9 cellular contexts compared by ENCODE assay signal in genomic region chr14:81269100-81269978, GRCh38. TPM values are rescaled to one million over a fixed set of nuclear protein-coding genes. Genes with fewer than 3 reads are reported as not detected.
DNase-seq lines count a peak whose midpoint lies in the region; ATAC-seq, FAIRE-seq and TF ChIP-seq lines count a peak whose summit lies in the region.
"Had no signal": no experiment of that assay in that cellular context is flagged by ENCODE, and none has a peak within 500 bp of the region (broad histone marks: within the 10 kb centered on the region; RNA-seq: fewer than 3 reads in every experiment).

No MANE protein-coding gene starts in this region.

- no peak overlapping the region for H3K27ac ChIP-seq in naive thymus-derived CD4-positive, alpha-beta T cell (ENCODE audit: low read depth, low read length)

- peaks cover 0 to 21% (median 6%) of the 10 kb centered on the region in 7 donors for H3K4me1 Mint-ChIP-seq in naive thymus-derived CD4-positive, alpha-beta T cell
- H3K4me1 Mint-ChIP-seq: IgD-negative memory B cell had no signal

- POLR2A ChIA-PET in naive thymus-derived CD4-positive, alpha-beta T cell (lab: Charles Lee): interaction anchor here (0.7 kb wide), 1 partner anchor 48 kb away, joined by 4 read pairs; the partner anchor contains the start of gene GTF2A1

- CTCF ChIA-PET in naive thymus-derived CD4-positive, alpha-beta T cell (lab: Charles Lee): interaction anchor here (0.9 to 5.4 kb wide), 9 partner anchors 10 to 204 kb away, joined by 3 to 35 read pairs (median 3); no protein-coding TSS in a partner anchor

- peak; percentile 91 for TF ChIP-seq CTCF in AG10803 (conservative IDR thresholded peaks at IDR 0.05; ENCODE audit: low read length)

- H3K4me1 ChIP-seq in naive thymus-derived CD4-positive, alpha-beta T cell (ENCODE audit: control insufficient read depth in 2 of 2, insufficient read depth in 2 of 2, low read length in 2 of 2): no peaks in the 10 kb centered on the region

- no peaks in the 10 kb centered on the region for H3K27me3 ChIP-seq in naive thymus-derived CD4-positive, alpha-beta T cell (ENCODE audit: control insufficient read depth in 2 of 2, insufficient read depth in 2 of 2, low read length in 2 of 2)

- no peaks in the 10 kb centered on the region for H3K36me3 Mint-ChIP-seq in naive thymus-derived CD4-positive, alpha-beta T cell
- H3K36me3 Mint-ChIP-seq: IgD-negative memory B cell had no signal

- peak; percentile 41 for FAIRE-seq in GM12891 (lab: Jason Lieb, UNC)

- DNase-seq in AG10803 (ENCODE audit: low read depth): peak; percentile 66
- peak; percentile 32 for DNase-seq in GM12891 (ENCODE audit: insufficient read length, low spot score)
- DNase-seq in NCI-H1105 (lab: John Stamatoyannopoulos, UW): peak; percentile 46
- DNase-seq in SK-N-DZ (ENCODE audit: low spot score): peak; percentile 55
- peak; percentile 74 to 80 for DNase-seq in erythroblast (lab: John Stamatoyannopoulos, UW)
- DNase-seq in naive thymus-derived CD4-positive, alpha-beta T cell: peak in 7 of 9 donors; percentile 14 to 45 (median 27)

- H3K27me3 Mint-ChIP-seq in naive thymus-derived CD4-positive, alpha-beta T cell: peaks cover 12 to 26% (median 17%) of the 10 kb centered on the region in 5 donors

- ATAC-seq in HG02798 (IDR thresholded peaks at IDR 0.05; ENCODE audit: poor library complexity, unreplicated experiment): peak; percentile 68
- peak; percentile 82 for ATAC-seq in naive thymus-derived CD4-positive, alpha-beta T cell
- no peak for ATAC-seq in HG03025 (IDR thresholded peaks at IDR 0.05; ENCODE audit: low FRiP score, unreplicated experiment)

- no peaks in the 10 kb centered on the region for H3K36me3 ChIP-seq in naive thymus-derived CD4-positive, alpha-beta T cell (ENCODE audit: control insufficient read depth in 2 of 3, insufficient read depth in 3 of 3, low read length in 3 of 3)

- no peak overlapping the region for H3K4me3 Mint-ChIP-seq in naive thymus-derived CD4-positive, alpha-beta T cell
- H3K4me3 Mint-ChIP-seq: IgD-negative memory B cell had no signal

- no peak overlapping the region for H3K27ac Mint-ChIP-seq in naive thymus-derived CD4-positive, alpha-beta T cell
- H3K27ac Mint-ChIP-seq: IgD-negative memory B cell had no signal

- intact Hi-C loops in naive thymus-derived CD4-positive, alpha-beta T cell (cut with micrococcal nuclease): loop anchor here (1.0 to 2.0 kb wide), 3 partner anchors 49 to 195 kb away; partner anchors contain the start of gene GTF2A1 (in 1 of the 2)

- H3K9me3 ChIP-seq in naive thymus-derived CD4-positive, alpha-beta T cell (ENCODE audit: control insufficient read depth in 2 of 3, low read length in 3 of 3): no peaks in the 10 kb centered on the region

- H3K9me3 Mint-ChIP-seq in naive thymus-derived CD4-positive, alpha-beta T cell: no peaks in the 10 kb centered on the region
- H3K9me3 Mint-ChIP-seq: IgD-negative memory B cell had no signal

- TF ChIP-seq POLR2A in GM12891 (IDR thresholded peaks at IDR 0.05; ENCODE audit: low read depth, low read length) (no peak), erythroblast (IDR thresholded peaks at IDR 0.05; ENCODE audit: low read length) (no peak)

- H3K4me3 ChIP-seq in AG10803 (ENCODE audit: low read length): no peak overlapping the region
- H3K4me3 ChIP-seq in naive thymus-derived CD4-positive, alpha-beta T cell (ENCODE audit: low read length): no peak overlapping the region

TF ChIP-seq in GM12891, 5 proteins besides CTCF, POLR2A, EP300 and RAD21:
- TF ChIP-seq PAX5 (IDR thresholded peaks at IDR 0.05; ENCODE audit: insufficient read depth, low read length, severe bottlenecking) (no peak), TAF1 (IDR thresholded peaks at IDR 0.05; ENCODE audit: low read depth, low read length) (no peak), SPI1 (IDR thresholded peaks at IDR 0.05; ENCODE audit: low read depth, low read length) (no peak), POU2F2 (IDR thresholded peaks at IDR 0.05; ENCODE audit: low read depth, low read length) (no peak), POLR2AphosphoS5 (IDR thresholded peaks at IDR 0.05; ENCODE audit: low read depth, low read length) (no peak)

RNA-seq across cellular contexts. Expression of gene GTF2A1, which starts 48.6 kb away (rescaled TPM):
- 7.8 TPM for polyA plus RNA-seq in GM12891 (2012; ENCODE audit: low read depth, missing spikeins)
- 15.6 and 15.8 TPM in 2 replicates for polyA plus RNA-seq in SK-N-DZ (2014; cell fraction: cytosol; rRNA removed)
- polyA plus RNA-seq in SK-N-DZ (2014; cell fraction: nucleus; rRNA removed): 7.7 and 9.9 TPM in 2 replicates
- 10 to 100 TPM; 21.5 to 39.2 (median 33.7) TPM for total RNA-seq in naive thymus-derived CD4-positive, alpha-beta T cell
- polyA plus RNA-seq in naive thymus-derived CD4-positive, alpha-beta T cell: 10 to 100 TPM in 1 of 2 donors, 1 to 10 TPM in 1; 8.4 to 12.3 TPM

Comparison
In these comparisons a context has a peak if more than half of its experiments do, and no peak if none do; other contexts are left out.
1. DNase-seq: peak in every context shown above with its lines; median percentile 77 in erythroblast; 66 in AG10803; 55 in SK-N-DZ; 46 in NCI-H1105; 32 in GM12891; 27 in naive thymus-derived CD4-positive, alpha-beta T cell.